ENCODE assay signal across 25 cellular contexts in the genomic region with DNA sequence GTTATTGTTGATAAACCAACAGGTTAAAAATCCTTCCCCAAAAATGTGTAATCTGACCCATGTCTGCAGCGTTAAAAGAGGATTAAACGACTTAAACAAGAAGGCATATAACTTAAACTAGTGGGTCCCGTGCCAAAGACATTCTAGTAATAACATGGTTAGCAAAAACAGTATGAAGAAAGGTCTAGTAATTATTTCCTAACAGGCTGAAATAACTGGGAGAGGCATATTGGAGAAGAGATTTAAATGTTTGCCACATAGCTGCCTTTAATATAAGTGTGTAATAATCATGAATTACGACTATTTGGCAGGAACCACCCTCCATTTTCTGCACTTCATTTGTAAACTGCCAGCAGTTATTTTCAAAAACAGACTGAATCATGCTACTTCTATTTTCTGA.
A peak's percentile ranks its signal among the peaks of the same experiment; 100 is the strongest.
DNase-seq lines count a peak whose midpoint lies in the region; ATAC-seq and TF ChIP-seq lines count a peak whose summit lies in the region.
"Had no signal": no experiment of that assay in that cellular context is flagged by ENCODE, and none has a peak within 500 bp of the region (broad histone marks: within the 10 kb centered on the region; RNA-seq: fewer than 3 reads in every experiment).

No MANE protein-coding gene starts in this region.

- no peak overlapping the region for H3K27ac Mint-ChIP-seq in activated CD4-positive, alpha-beta T cell treated with anti-CD3 and anti-CD28 coated beads, Interleukin-2, amount 10 ng/mL, durations not matched to agents 24 days and 14 days
- H3K27ac Mint-ChIP-seq: activated naive CD8-positive, alpha-beta T cell treated with anti-CD3 and anti-CD28 coated beads for 36 hours; stimulated activated memory B cell treated with anti-CD40 and anti-IgM and Interleukin-4, amounts not matched to agents 10 μg/mL and 1 μg/mL and 100 μg/mL, for 72 hours; T-helper 1 cell treated with Interleukin-12 subunit alpha and Interleukin-12 subunit beta and Interleukin-4 antibody, amounts not matched to agents 30 μg/mL and 1 μg/mL, for 36 hours had no signal

- peaks cover 2 to 7% of the 10 kb centered on the region in 2 donors for H3K36me3 ChIP-seq in lung (ENCODE audit: control insufficient read depth in 2 of 2, insufficient read depth in 2 of 2, low read length in 2 of 2)
- H3K36me3 ChIP-seq: thyroid gland had no signal

- peak; percentile 14 for DNase-seq in AG08395 (ENCODE audit: low spot score)
- peak; percentile 74 for DNase-seq in GM04504 (ENCODE audit: low read depth)
- peak; percentile 9 to 22 for DNase-seq in cardiac fibroblast (ENCODE audit: low read depth in 2 of 2)
- no peak for DNase-seq in lung (ENCODE audit: low spot score)
- DNase-seq in NCI-H82 (lab: John Stamatoyannopoulos, UW), result no peak
- no peak for DNase-seq in activated CD4-positive, alpha-beta T cell treated with anti-CD3 and anti-CD28 coated beads, Interleukin-2, amount 10 ng/mL, durations not matched to agents 24 days and 14 days
- DNase-seq: activated CD4-positive, alpha-beta T cell treated with anti-CD3 and anti-CD28 coated beads, Interleukin-2, amount 50 U/mL, for 48 hours; activated naive CD8-positive, alpha-beta T cell treated with anti-CD3 and anti-CD28 coated beads for 36 hours; activated T-cell treated with anti-CD3 and anti-CD28 coated beads, Interleukin-2, amount 50 U/mL, for 4 hours; AML-193; body of pancreas; COR-L47; dermis blood vessel endothelial cell; left ventricle myocardium inferior; NCI-H1092 treated with DMSO at 0.1 percent for 48 hours; NCI-H524; nucleus accumbens; OCI-M1; SHP77 treated with DMSO at 0.1 percent for 48 hours; thyroid gland had no signal

- H3K4me1 Mint-ChIP-seq in activated CD4-positive, alpha-beta T cell treated with anti-CD3 and anti-CD28 coated beads, Interleukin-2, amount 10 ng/mL, durations not matched to agents 24 days and 14 days, result no peaks in the 10 kb centered on the region
- H3K4me1 Mint-ChIP-seq: activated naive CD8-positive, alpha-beta T cell treated with anti-CD3 and anti-CD28 coated beads for 36 hours had no signal

- H3K4me1 ChIP-seq in lung (ENCODE audit: control insufficient read depth in 2 of 2, insufficient read depth in 2 of 2, low read length in 2 of 2), result no peaks in the 10 kb centered on the region
- H3K4me1 ChIP-seq: right atrium auricular region had no signal

- H3K4me3 Mint-ChIP-seq in activated CD4-positive, alpha-beta T cell treated with anti-CD3 and anti-CD28 coated beads, Interleukin-2, amount 10 ng/mL, durations not matched to agents 24 days and 14 days, result no peak overlapping the region
- H3K4me3 Mint-ChIP-seq: activated naive CD8-positive, alpha-beta T cell treated with anti-CD3 and anti-CD28 coated beads for 36 hours; activated T-cell treated with anti-CD3 and anti-CD28 coated beads, Interleukin-2, amount 50 U/mL, for 4 hours; stimulated activated memory B cell treated with anti-CD40 and anti-IgM and Interleukin-4, amounts not matched to agents 10 μg/mL and 1 μg/mL and 100 μg/mL, for 72 hours; T-helper 1 cell treated with Interleukin-12 subunit alpha and Interleukin-12 subunit beta and Interleukin-4 antibody, amounts not matched to agents 30 μg/mL and 1 μg/mL, for 36 hours had no signal

- 56 to 58% methylated on average over 4 of the region's 4 CpGs for WGBS in lung, 2 donors

- no peaks in the 10 kb centered on the region for H3K27me3 ChIP-seq in lung (ENCODE audit: control insufficient read depth, insufficient read depth)
- H3K27me3 ChIP-seq: body of pancreas, right atrium auricular region, thyroid gland had no signal

- no peak overlapping the region for H3K4me3 ChIP-seq in cardiac fibroblast (replicated peaks in 1 of 2; ENCODE audit: low read depth in 2 of 2, low read length in 2 of 2)
- H3K4me3 ChIP-seq in lung, result no peak overlapping the region
- H3K4me3 ChIP-seq: body of pancreas, left ventricle myocardium inferior, right atrium auricular region, thyroid gland had no signal

- H3K36me3 Mint-ChIP-seq in activated CD4-positive, alpha-beta T cell treated with anti-CD3 and anti-CD28 coated beads, Interleukin-2, amount 10 ng/mL, durations not matched to agents 24 days and 14 days (ENCODE audit: low read depth), result peaks cover 26% of the 10 kb centered on the region

- H3K27me3 Mint-ChIP-seq in activated CD4-positive, alpha-beta T cell treated with anti-CD3 and anti-CD28 coated beads, Interleukin-2, amount 10 ng/mL, durations not matched to agents 24 days and 14 days, result no peaks in the 10 kb centered on the region
- H3K27me3 Mint-ChIP-seq: activated naive CD8-positive, alpha-beta T cell treated with anti-CD3 and anti-CD28 coated beads for 36 hours; stimulated activated memory B cell treated with anti-CD40 and anti-IgM and Interleukin-4, amounts not matched to agents 10 μg/mL and 1 μg/mL and 100 μg/mL, for 72 hours had no signal

- TF ChIP-seq CTCF in cardiac fibroblast (IDR thresholded peaks at IDR 0.05; ENCODE audit: low read depth, low read length) (no peak), lung (IDR thresholded peaks at IDR 0.05; ENCODE audit: control extremely low read depth, extremely low read depth) (no peak)

- ATAC-seq in lung (ENCODE audit: insufficient read depth, low FRiP score) (peak; percentile 15), HG03520 (IDR thresholded peaks at IDR 0.05; ENCODE audit: unreplicated experiment) (no peak), HG03095 (IDR thresholded peaks at IDR 0.05; ENCODE audit: unreplicated experiment) (no peak)
- ATAC-seq: activated T-cell treated with anti-CD3 and anti-CD28 coated beads, Interleukin-2, amount 50 U/mL, for 4 hours; body of pancreas; stimulated activated memory B cell treated with anti-CD40 and anti-IgM and Interleukin-4, amounts not matched to agents 10 μg/mL and 1 μg/mL and 100 μg/mL, for 72 hours had no signal

- intact Hi-C loops in activated CD4-positive, alpha-beta T cell treated with anti-CD3 and anti-CD28 coated beads, Interleukin-2, amount 10 ng/mL, durations not matched to agents 24 days and 14 days (cut with micrococcal nuclease), result no loop called here

- H3K9me3 Mint-ChIP-seq in activated CD4-positive, alpha-beta T cell treated with anti-CD3 and anti-CD28 coated beads, Interleukin-2, amount 10 ng/mL, durations not matched to agents 24 days and 14 days, result no peaks in the 10 kb centered on the region
- H3K9me3 Mint-ChIP-seq: activated naive CD8-positive, alpha-beta T cell treated with anti-CD3 and anti-CD28 coated beads for 36 hours; activated T-cell treated with anti-CD3 and anti-CD28 coated beads, Interleukin-2, amount 50 U/mL, for 4 hours; stimulated activated memory B cell treated with anti-CD40 and anti-IgM and Interleukin-4, amounts not matched to agents 10 μg/mL and 1 μg/mL and 100 μg/mL, for 72 hours; T-helper 1 cell treated with Interleukin-12 subunit alpha and Interleukin-12 subunit beta and Interleukin-4 antibody, amounts not matched to agents 30 μg/mL and 1 μg/mL, for 36 hours had no signal

- no peak overlapping the region for H3K27ac ChIP-seq in lung (ENCODE audit: low read depth in 1 of 2, low read length in 1 of 2)
- H3K27ac ChIP-seq: body of pancreas, left ventricle myocardium inferior, right atrium auricular region, thyroid gland had no signal

- no peaks in the 10 kb centered on the region for H3K9me3 ChIP-seq in lung (ENCODE audit: control insufficient read depth in 2 of 2, insufficient read depth in 1 of 2, low read length in 1 of 2)
- H3K9me3 ChIP-seq: body of pancreas, left ventricle myocardium inferior, right atrium auricular region, thyroid gland had no signal

Comparison
In these comparisons a context has a peak if more than half of its experiments do, and no peak if none do; other contexts are left out.
1. DNase-seq: peak in AG08395 (single experiment), GM04504 (single experiment) and cardiac fibroblast (2 of 2); none in lung (single experiment), NCI-H82 (single experiment) and activated CD4-positive, alpha-beta T cell treated with anti-CD3 and anti-CD28 coated beads, Interleukin-2, amount 10 ng/mL, durations not matched to agents 24 days and 14 days (single experiment).